16 cellular contexts compared by ENCODE assay signal in genomic region chr9:128053560-128053959, GRCh38. TPM values are rescaled to one million over a fixed set of nuclear protein-coding genes. Genes with fewer than 3 reads are reported as not detected.
A peak's percentile ranks its signal among the peaks of the same experiment; 100 is the strongest.
DNase-seq lines count a peak whose midpoint lies in the region; TF ChIP-seq lines count a peak whose summit lies in the region.
"Had no signal": no experiment of that assay in that cellular context is flagged by ENCODE, and none has a peak within 500 bp of the region (broad histone marks: within the 10 kb centered on the region; RNA-seq: fewer than 3 reads in every experiment).

No MANE protein-coding gene starts in this region.

- peaks cover 62 to 81% of the 10 kb centered on the region in 2 donors for H3K4me1 ChIP-seq in thyroid gland
- peaks cover 12 to 18% of the 10 kb centered on the region in 2 donors for H3K4me1 ChIP-seq in neuronal stem cell (ENCODE audit: control insufficient read depth in 2 of 2, insufficient read depth in 1 of 2, low read depth in 1 of 2, low read length in 2 of 2)

- no peak overlapping the region for H3K14ac ChIP-seq in neuronal stem cell (ENCODE audit: low read length)

- TF ChIP-seq CTCF in chondrocyte (IDR thresholded peaks at IDR 0.05) (no peak), thyroid gland (IDR thresholded peaks at IDR 0.05) (no peak)

- H4K8ac ChIP-seq in neuronal stem cell (ENCODE audit: low read depth, low read length) = no peak overlapping the region

- H4K91ac ChIP-seq in neuronal stem cell (ENCODE audit: low read depth, low read length, poor library complexity) = no peak overlapping the region

- no peak overlapping the region for H2BK120ac ChIP-seq in neuronal stem cell (ENCODE audit: low read depth, low read length)

- no peaks in the 10 kb centered on the region for H3K9me3 ChIP-seq in thyroid gland
- no peaks in the 10 kb centered on the region for H3K9me3 ChIP-seq in neuronal stem cell (replicated peaks in 1 of 2; ENCODE audit: control insufficient read depth in 2 of 2, insufficient read depth in 1 of 2, low read depth in 1 of 2, low read length in 2 of 2)

- peaks cover 8% of the 10 kb centered on the region for H3K4me1 Mint-ChIP-seq in chondrocyte (ENCODE audit: low read depth)
- H3K4me1 Mint-ChIP-seq: stimulated activated effector memory CD8-positive, alpha-beta T cell treated with anti-CD3 and anti-CD28 coated beads, Interleukin-12 subunit alpha, Interleukin-12 subunit beta, amount 100 ng/mL, for 72 hours had no signal

- H2BK15ac ChIP-seq in neuronal stem cell (ENCODE audit: low read length) = no peak overlapping the region

- TF ChIP-seq POLR2A in thyroid gland (IDR thresholded peaks at IDR 0.05) = no peak

- no peaks in the 10 kb centered on the region for H3K36me3 Mint-ChIP-seq in chondrocyte (ENCODE audit: low read depth)
- H3K36me3 Mint-ChIP-seq: stimulated activated effector memory CD8-positive, alpha-beta T cell treated with anti-CD3 and anti-CD28 coated beads, Interleukin-12 subunit alpha, Interleukin-12 subunit beta, amount 100 ng/mL, for 72 hours had no signal

- H3K79me1 ChIP-seq in neuronal stem cell (ENCODE audit: low read depth, low read length) = no peaks in the 10 kb centered on the region

- no peaks in the 10 kb centered on the region for H3K27me3 ChIP-seq in thyroid gland
- peaks cover 0 to 4% (median 0%) of the 10 kb centered on the region in 3 experiments for H3K27me3 ChIP-seq in neuronal stem cell (ENCODE audit: control insufficient read depth in 3 of 3, insufficient read depth in 3 of 3, low read depth in 1 of 3, low read length in 3 of 3)

- DNase-seq in Kasumi-1 (lab: John Stamatoyannopoulos, UW) (peak; percentile 43 to 63), chondrocyte (ENCODE audit: low spot score) (no peak), inferior parietal cortex (ENCODE audit: extremely low spot score) (peak; percentile 20), thyroid gland (no peak), neuronal stem cell (ENCODE audit: low spot score) (no peak), NCI-H226 (no peak), NCI-H1930 (lab: John Stamatoyannopoulos, UW) (no peak)
- no peak for DNase-seq in activated CD4-positive, CD25-positive, alpha-beta regulatory T cell (lab: John Stamatoyannopoulos, UW)
- DNase-seq: activated effector memory CD4-positive, alpha-beta T cell treated with Interleukin-2 at 50 U/mL for 16 hours; COR-L47; KG1; NCI-H146; NCI-H446; SW 1271 had no signal

- H3K27ac ChIP-seq in thyroid gland (peak overlapping the region; percentile 67 to 98 (median 95)), neuronal stem cell (replicated peaks; ENCODE audit: low read length) (no peak overlapping the region)

- H3K9ac ChIP-seq in neuronal stem cell (ENCODE audit: low read depth, low read length, poor library complexity) = no peak overlapping the region

- H3K27ac Mint-ChIP-seq in chondrocyte (ENCODE audit: unreplicated experiment) = peak overlapping the region; percentile 5
- H3K27ac Mint-ChIP-seq: stimulated activated effector memory CD8-positive, alpha-beta T cell treated with anti-CD3 and anti-CD28 coated beads, Interleukin-12 subunit alpha, Interleukin-12 subunit beta, amount 100 ng/mL, for 72 hours had no signal

- H3K9me3 Mint-ChIP-seq in chondrocyte (ENCODE audit: low read depth) = no peaks in the 10 kb centered on the region
- H3K9me3 Mint-ChIP-seq: stimulated activated effector memory CD8-positive, alpha-beta T cell treated with anti-CD3 and anti-CD28 coated beads, Interleukin-12 subunit alpha, Interleukin-12 subunit beta, amount 100 ng/mL, for 72 hours had no signal

- no peak overlapping the region for H2AK5ac ChIP-seq in neuronal stem cell (ENCODE audit: low read depth, low read length)

- no peak overlapping the region for H3K4me3 ChIP-seq in thyroid gland (replicated peaks in 1 of 3)
- no peak overlapping the region for H3K4me3 ChIP-seq in neuronal stem cell (ENCODE audit: low read length in 2 of 2)
- H3K4me3 ChIP-seq: skin epidermis had no signal

- intact Hi-C loops in thyroid gland (cut with DNase I) = no loop called here

- H3K18ac ChIP-seq in neuronal stem cell (ENCODE audit: low read length) = no peak overlapping the region

- H3K4me3 Mint-ChIP-seq in chondrocyte (ENCODE audit: unreplicated experiment) = no peak overlapping the region
- H3K4me3 Mint-ChIP-seq: stimulated activated effector memory CD8-positive, alpha-beta T cell treated with anti-CD3 and anti-CD28 coated beads, Interleukin-12 subunit alpha, Interleukin-12 subunit beta, amount 100 ng/mL, for 72 hours had no signal

- H3K4me2 ChIP-seq in neuronal stem cell (ENCODE audit: insufficient read depth, low read length, poor library complexity, severe bottlenecking) = no peak overlapping the region

- H2BK12ac ChIP-seq in neuronal stem cell (ENCODE audit: low read length) = no peak overlapping the region

- H3K36me3 ChIP-seq in thyroid gland (no peaks in the 10 kb centered on the region), neuronal stem cell (replicated peaks in 1 of 2; ENCODE audit: control insufficient read depth in 2 of 2, insufficient read depth in 2 of 2, low read length in 2 of 2) (no peaks in the 10 kb centered on the region)

- no peak overlapping the region for H3K23ac ChIP-seq in neuronal stem cell (ENCODE audit: low read depth, low read length, poor library complexity)

- H2BK5ac ChIP-seq in neuronal stem cell (ENCODE audit: low read length) = no peak overlapping the region

- no peaks in the 10 kb centered on the region for H3K27me3 Mint-ChIP-seq in chondrocyte (ENCODE audit: low read depth)

- WGBS in thyroid gland, 2 donors = 92 to 96% methylated on average over 11 of the region's 11 CpGs
- 100% methylated on average over 1 of the region's 11 CpGs; no CpG with 5 or more reads in 1 of the 2 donors for WGBS in neuronal stem cell (ENCODE audit: extremely low coverage in 2 of 2, insufficient read length in 2 of 2, insufficient replicate concordance in 1 of 2), 2 donors

- H3K4ac ChIP-seq in neuronal stem cell (ENCODE audit: low read length) = no peak overlapping the region

- no peak overlapping the region for H2AFZ ChIP-seq in neuronal stem cell (ENCODE audit: low read length)

RNA-seq across cellular contexts. Expression of gene NAIF1, which starts 13.6 kb away (rescaled TPM):
- total RNA-seq in chondrocyte = 6.8 to 8.8 TPM (median 7.8 TPM) in 3 replicates
- 10 to 100 TPM in 2 of 4 donors, 1 to 10 TPM in 2; 5.3 to 17.2 (median 9.4) TPM for total RNA-seq in thyroid gland
- polyA plus RNA-seq in neuronal stem cell (2013, experiment 1 of 2) = 6.9 TPM
- polyA plus RNA-seq in neuronal stem cell (2013, experiment 2 of 2) = 7.8 TPM

RNA-seq across cellular contexts. Expression of gene SLC25A25, which starts 14.5 kb away (rescaled TPM):
- total RNA-seq in chondrocyte (10.6 to 17.6 TPM (median 15.8 TPM) in 3 replicates), thyroid gland (10 to 100 TPM; 21.9 to 42.0 (median 30.8) TPM)
- polyA plus RNA-seq in neuronal stem cell (2013, experiment 1 of 2) = 7.8 TPM
- polyA plus RNA-seq in neuronal stem cell (2013, experiment 2 of 2) = 7.4 TPM

Comparison
In these comparisons a context has a peak if more than half of its experiments do, and no peak if none do; other contexts are left out.
1. DNase-seq: peak in Kasumi-1 (2 of 2) and inferior parietal cortex (single experiment); none in chondrocyte (single experiment), thyroid gland (0 of 2), neuronal stem cell (single experiment), NCI-H226 (single experiment), activated CD4-positive, CD25-positive, alpha-beta regulatory T cell (0 of 4) and NCI-H1930 (0 of 2).